In genomic region chr7:125927556-125927955, GRCh38 we compare ENCODE assay signal across 1 cellular context.
TF ChIP-seq lines count a peak whose summit lies in the region.

No MANE protein-coding gene starts in this region.

TF ChIP-seq in SK-N-SH treated with all-trans-retinoic acid at 6 μM for 48 hours, 23 proteins besides CTCF, POLR2A, EP300 and RAD21:
- TF ChIP-seq RARB (CRISPR knock-in tag; IDR thresholded peaks at IDR 0.05) = no peak
- no peak for TF ChIP-seq CSRNP3 (CRISPR knock-in tag; IDR thresholded peaks at IDR 0.05)
- TF ChIP-seq TSHZ2 (CRISPR knock-in tag; IDR thresholded peaks at IDR 0.05) = no peak
- TF ChIP-seq ESRRG (CRISPR knock-in tag; IDR thresholded peaks at IDR 0.05) = no peak
- TF ChIP-seq PATZ1 (CRISPR knock-in tag; IDR thresholded peaks at IDR 0.05; ENCODE audit: borderline replicate concordance) = no peak
- no peak for TF ChIP-seq SNAI2 (CRISPR knock-in tag; IDR thresholded peaks at IDR 0.05)
- TF ChIP-seq POU6F1 (CRISPR knock-in tag; IDR thresholded peaks at IDR 0.05; ENCODE audit: borderline replicate concordance, low read depth) = no peak
- TF ChIP-seq TOX (CRISPR knock-in tag; IDR thresholded peaks at IDR 0.05; ENCODE audit: borderline replicate concordance) = no peak
- no peak for TF ChIP-seq PPARA (CRISPR knock-in tag; IDR thresholded peaks at IDR 0.05; ENCODE audit: borderline replicate concordance)
- TF ChIP-seq GLIS3 (CRISPR knock-in tag; IDR thresholded peaks at IDR 0.05) = no peak
- no peak for TF ChIP-seq CSDC2 (CRISPR knock-in tag; IDR thresholded peaks at IDR 0.05)
- no peak for TF ChIP-seq TCF4 (CRISPR knock-in tag; IDR thresholded peaks at IDR 0.05; ENCODE audit: borderline replicate concordance)
- TF ChIP-seq OSR1 (CRISPR knock-in tag; IDR thresholded peaks at IDR 0.05) = no peak
- no peak for TF ChIP-seq ZNF565 (CRISPR knock-in tag; conservative IDR thresholded peaks at IDR 0.05; ENCODE audit: low read depth)
- no peak for TF ChIP-seq ZFP3 (CRISPR knock-in tag; IDR thresholded peaks at IDR 0.05)
- TF ChIP-seq ISL1 (CRISPR knock-in tag; IDR thresholded peaks at IDR 0.05) = no peak
- TF ChIP-seq ZNF70 (CRISPR knock-in tag; IDR thresholded peaks at IDR 0.05) = no peak
- TF ChIP-seq ZNF8 (CRISPR knock-in tag; IDR thresholded peaks at IDR 0.05) = no peak
- no peak for TF ChIP-seq BACH2 (CRISPR knock-in tag; IDR thresholded peaks at IDR 0.05; ENCODE audit: borderline replicate concordance)
- no peak for TF ChIP-seq CREB5 (CRISPR knock-in tag; IDR thresholded peaks at IDR 0.05; ENCODE audit: low read depth)
